ENCODE assay signal across 18 cellular contexts in genomic region chr10:82874671-82875070, GRCh38.
DNase-seq lines count a peak whose midpoint lies in the region; ATAC-seq and TF ChIP-seq lines count a peak whose summit lies in the region.
"Had no signal": no experiment of that assay in that cellular context is flagged by ENCODE, and none has a peak within 500 bp of the region (broad histone marks: within the 10 kb centered on the region; RNA-seq: fewer than 3 reads in every experiment).

No MANE protein-coding gene starts in this region.

- no peak overlapping the region for H2BK12ac ChIP-seq in H9 (ENCODE audit: insufficient read length, low read depth, low read length)

- H3K27ac ChIP-seq in H9 (ENCODE audit: insufficient read length, low read depth, low read length), result no peak overlapping the region

- no peak overlapping the region for H2BK15ac ChIP-seq in H9 (ENCODE audit: low read depth, low read length)

- no peaks in the 10 kb centered on the region for H3K9me3 ChIP-seq in H9 (ENCODE audit: control insufficient read depth, low read depth, low read length)

- H3K14ac ChIP-seq in H9 (ENCODE audit: insufficient read depth, low read length), result no peak overlapping the region

- H3K27me3 Mint-ChIP-seq in H9 (ENCODE audit: low read depth) (no peaks in the 10 kb centered on the region), osteocyte (ENCODE audit: unreplicated experiment) (no peaks in the 10 kb centered on the region)

- H3K18ac ChIP-seq in H9 (ENCODE audit: insufficient read length, low read depth, low read length), result no peak overlapping the region

- H3K79me1 ChIP-seq in H9 (ENCODE audit: insufficient read depth, low read depth, low read length, poor library complexity, severe bottlenecking), result no peaks in the 10 kb centered on the region

- no peak overlapping the region for H4K91ac ChIP-seq in H9 (ENCODE audit: insufficient read length, low read depth, low read length)

- DNase-seq in COLO829 (ENCODE audit: low spot score) (peak; percentile 0), M059J (ENCODE audit: low read depth) (peak; percentile 43), amniotic epithelial cell (ENCODE audit: low read depth) (peak; percentile 53), fibroblast of the aortic adventitia (ENCODE audit: low read depth) (peak; percentile 13), H9 (no peak), NCI-H2081 treated with DMSO at 0.1 percent for 48 hours (lab: John Stamatoyannopoulos, UW) (no peak), osteocyte (ENCODE audit: extremely low spot score, unreplicated experiment) (no peak)
- DNase-seq: Calu3, KBM-7, NCI-H1092, NCI-H146, NCI-H2081, NCI-H2227 treated with DMSO at 0.1 percent for 48 hours, NCI-H524 treated with DMSO at 0.1 percent for 48 hours, SIG-M5 had no signal

- TF ChIP-seq CTCF in fibroblast of the aortic adventitia (IDR thresholded peaks at IDR 0.05; ENCODE audit: insufficient read depth, low read length), result no peak
- TF ChIP-seq CTCF in H9 (conservative IDR thresholded peaks at IDR 0.05), result no peak
- no peak for TF ChIP-seq CTCF in osteocyte (IDR thresholded peaks at IDR 0.05)

- no peak overlapping the region for H2BK20ac ChIP-seq in H9 (ENCODE audit: low read depth, low read length, poor library complexity, severe bottlenecking)

- no peak overlapping the region for H3K56ac ChIP-seq in H9 (ENCODE audit: insufficient read length, low read depth, low read length)

- no peak overlapping the region for H3K23ac ChIP-seq in H9 (ENCODE audit: insufficient read length, low read depth, low read length)

- no peaks in the 10 kb centered on the region for H3K27me3 ChIP-seq in H9 (ENCODE audit: insufficient read depth, low read length)

- H4K20me1 ChIP-seq in H9 (ENCODE audit: control insufficient read depth, insufficient read depth, insufficient read length), result no peaks in the 10 kb centered on the region

- no peak overlapping the region for H4K8ac ChIP-seq in H9 (replicated peaks; ENCODE audit: insufficient read length, low read depth, low read length)

- no CpG with 5 or more reads among the region's 1 CpG for WGBS in H9 (ENCODE audit: extremely low coverage, insufficient read length, low lambda C conversion rate)

- no peak overlapping the region for H3K4ac ChIP-seq in H9 (ENCODE audit: low read depth, low read length)

- ATAC-seq in GM19397 (IDR thresholded peaks at IDR 0.05; ENCODE audit: unreplicated experiment), result no peak
- ATAC-seq: GM23338, Panc1 had no signal

- H3K4me1 ChIP-seq in H9 (ENCODE audit: insufficient read depth, low read length), result no peaks in the 10 kb centered on the region

- no peak overlapping the region for H2BK5ac ChIP-seq in H9 (ENCODE audit: insufficient read length, low read length)

- H3K4me2 ChIP-seq in H9 (ENCODE audit: insufficient read depth, insufficient read length, low read length), result no peak overlapping the region
- H3K4me2 ChIP-seq: GM23338 had no signal

- H2BK120ac ChIP-seq in H9 (ENCODE audit: low read depth, low read length, poor library complexity, severe bottlenecking), result no peak overlapping the region

- H3K27ac Mint-ChIP-seq in H9, result no peak overlapping the region
- no peak overlapping the region for H3K27ac Mint-ChIP-seq in osteocyte (ENCODE audit: unreplicated experiment)
- H3K27ac Mint-ChIP-seq: GM23338 had no signal

- H2AK5ac ChIP-seq in H9 (ENCODE audit: insufficient read length, low read length), result no peak overlapping the region

- H3K23me2 ChIP-seq in H9 (ENCODE audit: insufficient read length, low read depth, low read length, poor library complexity, severe bottlenecking), result no peaks in the 10 kb centered on the region

- no peak overlapping the region for H3K9ac ChIP-seq in H9 (ENCODE audit: extremely low read depth, insufficient read length, low read length)

- no peak overlapping the region for H3T11ph ChIP-seq in H9 (ENCODE audit: low read length)

- H3K79me2 ChIP-seq in H9 (ENCODE audit: insufficient read depth, low read length), result no peaks in the 10 kb centered on the region

- H3K4me1 Mint-ChIP-seq in H9 (no peaks in the 10 kb centered on the region), osteocyte (ENCODE audit: unreplicated experiment) (no peaks in the 10 kb centered on the region)
- H3K4me1 Mint-ChIP-seq: GM23338 had no signal

- H4K5ac ChIP-seq in H9 (ENCODE audit: insufficient read length, low read depth, low read length), result no peak overlapping the region

- no peaks in the 10 kb centered on the region for H3K9me3 Mint-ChIP-seq in H9
- H3K9me3 Mint-ChIP-seq in osteocyte (ENCODE audit: unreplicated experiment), result no peaks in the 10 kb centered on the region
- H3K9me3 Mint-ChIP-seq: GM23338 had no signal

- H2AFZ ChIP-seq in H9 (ENCODE audit: low read length), result no peak overlapping the region
- H2AFZ ChIP-seq: GM23338 had no signal

- H3K4me3 ChIP-seq in fibroblast of the aortic adventitia (ENCODE audit: low read depth, low read length), result no peak overlapping the region
- H3K4me3 ChIP-seq: GM23338 had no signal

- no peaks in the 10 kb centered on the region for H3K36me3 Mint-ChIP-seq in H9 (ENCODE audit: insufficient read depth in 1 of 3, low read depth in 3 of 3)
- no peaks in the 10 kb centered on the region for H3K36me3 Mint-ChIP-seq in osteocyte (ENCODE audit: unreplicated experiment)

- H3K4me3 Mint-ChIP-seq in H9 (no peak overlapping the region), osteocyte (ENCODE audit: unreplicated experiment) (no peak overlapping the region)
- H3K4me3 Mint-ChIP-seq: GM23338 had no signal

Comparison
In these comparisons a context has a peak if more than half of its experiments do, and no peak if none do; other contexts are left out.
1. DNase-seq: peak in COLO829 (single experiment), M059J (single experiment), amniotic epithelial cell (single experiment) and fibroblast of the aortic adventitia (single experiment); none in H9 (single experiment), NCI-H2081 treated with DMSO at 0.1 percent for 48 hours (single experiment) and osteocyte (single experiment).